In the genomic region with DNA sequence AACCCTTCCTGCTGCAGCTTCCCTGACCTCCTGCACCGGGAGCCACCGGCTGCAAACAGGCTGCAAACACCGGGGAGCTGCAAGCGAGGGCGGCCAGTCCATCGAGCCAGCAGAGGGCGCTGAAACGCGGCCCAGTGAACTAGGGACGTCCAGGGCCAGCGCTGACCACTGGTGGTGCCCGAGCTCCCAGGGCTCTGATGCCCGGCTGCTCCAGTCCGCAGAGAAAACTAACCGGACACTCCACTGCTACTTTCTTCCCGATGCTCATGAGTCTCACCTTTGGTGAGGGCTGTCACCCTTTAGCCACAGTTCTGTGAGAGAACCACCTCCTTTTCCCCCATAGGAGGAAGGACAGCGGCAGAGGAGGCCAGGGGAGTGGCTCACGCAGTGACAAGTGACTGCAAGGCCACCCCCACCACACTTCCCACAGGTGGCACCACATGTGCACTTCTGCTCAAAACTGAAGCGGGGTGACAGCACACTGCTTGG, we compare ENCODE assay signal across 8 cellular contexts.
A peak's percentile ranks its signal among the peaks of the same experiment; 100 is the strongest.
DNase-seq lines count a peak whose midpoint lies in the region; ATAC-seq and TF ChIP-seq lines count a peak whose summit lies in the region.

No MANE protein-coding gene starts in this region.

- ATAC-seq in right lobe of liver, result peak; percentile 98 to 100 (median 100)
- ATAC-seq in HG02870 (IDR thresholded peaks at IDR 0.05; ENCODE audit: unreplicated experiment), result no peak

- H3K4me1 ChIP-seq in right lobe of liver, result peaks cover 0 to 8% (median 0%) of the 10 kb centered on the region in 4 donors

- intact Hi-C loops in right lobe of liver (cut with DNase I), result loop anchor here in 1 of 2 donors (10.0 kb wide), 1 partner anchor 182 kb away; no protein-coding TSS in a partner anchor

- no peaks in the 10 kb centered on the region for H3K27me3 ChIP-seq in right lobe of liver

- H3K36me3 ChIP-seq in right lobe of liver, result no peaks in the 10 kb centered on the region

- H3K9me3 ChIP-seq in right lobe of liver, result no peaks in the 10 kb centered on the region

- TF ChIP-seq POLR2A in right lobe of liver (IDR thresholded peaks at IDR 0.05), result no peak

- peak; percentile 92 for TF ChIP-seq CTCF in GM12874 (IDR thresholded peaks at IDR 0.05; ENCODE audit: insufficient read depth, low read depth, low read length)
- TF ChIP-seq CTCF in right lobe of liver (IDR thresholded peaks at IDR 0.05), result peak; percentile 95 to 99 (median 98)

- DNase-seq in NCI-H460 (ENCODE audit: extremely low read depth, low read depth) (peak; percentile 66), dermis microvascular lymphatic vessel endothelial cell (ENCODE audit: low read depth in 2 of 2) (peak; percentile 52 to 76), right lobe of liver (peak; percentile 90 to 91 (median 91)), NCI-H2171 treated with DMSO at 0.1 percent for 48 hours (lab: John Stamatoyannopoulos, UW) (no peak)
- peak; percentile 17 to 32 for DNase-seq in activated CD4-positive, alpha-beta T cell treated with anti-CD3 and anti-CD28 coated beads, Interleukin-2, amount 50 U/mL, for 4 hours
- peak; percentile 47 for DNase-seq in stimulated activated CD4-positive, alpha-beta T cell treated with anti-CD3 and anti-CD28 coated beads, Interleukin-4, amount 100 ng/mL, for 1 hour

- no peak overlapping the region for H3K4me3 ChIP-seq in right lobe of liver

- H3K27ac ChIP-seq in right lobe of liver, result no peak overlapping the region

- WGBS in right lobe of liver (ENCODE audit: insufficient coverage, low coverage, low lambda C conversion rate, missing lambda C conversion rate), result 15% methylated on average over 5 of the region's 19 CpGs
